ENCODE assay signal across 8 cellular contexts in genomic region chr1:22024485-22025367, GRCh38. TPM values are rescaled to one million over a fixed set of nuclear protein-coding genes. Genes with fewer than 3 reads are reported as not detected.
DNase-seq lines count a peak whose midpoint lies in the region; ATAC-seq and TF ChIP-seq lines count a peak whose summit lies in the region.

No MANE protein-coding gene starts in this region.

- no peaks in the 10 kb centered on the region for H3K36me3 ChIP-seq in lung (ENCODE audit: control insufficient read depth in 2 of 2, insufficient read depth in 2 of 2, low read length in 2 of 2)

- H3K4me3 ChIP-seq in lung = peak overlapping the region; percentile 56

- no peak for TF ChIP-seq CTCF in lung (IDR thresholded peaks at IDR 0.05; ENCODE audit: control extremely low read depth, extremely low read depth)

- peak overlapping the region; percentile 98 for H3K27ac ChIP-seq in lung (ENCODE audit: low read depth in 1 of 2, low read length in 1 of 2)

- no peaks in the 10 kb centered on the region for H3K9me3 ChIP-seq in lung (ENCODE audit: control insufficient read depth in 2 of 2, insufficient read depth in 1 of 2, low read length in 1 of 2)

- 1 to 2% methylated on average over 33 of the region's 33 CpGs for WGBS in lung, 2 donors

- H3K27me3 ChIP-seq in lung (ENCODE audit: control insufficient read depth, insufficient read depth) = no peaks in the 10 kb centered on the region

- peak; percentile 90 for DNase-seq in SIG-M5 treated with dmso at 0.1 percent for 504 hours (lab: John Stamatoyannopoulos, UW; ENCODE audit: unreplicated experiment)
- DNase-seq in SIG-M5 (lab: John Stamatoyannopoulos, UW) = no peak
- DNase-seq in NCI-H2227 treated with DMSO at 0.1 percent for 48 hours (lab: John Stamatoyannopoulos, UW) = peak; percentile 43
- DNase-seq in activated CD4-positive, alpha-beta T cell treated with anti-CD3 and anti-CD28 coated beads, Interleukin-2, amount 50 U/mL, for 1 hour = peak; percentile 71
- DNase-seq in dermis microvascular lymphatic vessel endothelial cell (ENCODE audit: low read depth in 2 of 2) = peak; percentile 48 to 87
- DNase-seq in lung (ENCODE audit: low spot score) = peak; percentile 49
- DNase-seq in stimulated activated CD4-positive, alpha-beta T cell treated with anti-CD3 and anti-CD28 coated beads, TNF-alpha, amount 100 ng/mL, for 48 hours (ENCODE audit: low read depth in 3 of 3) = peak in 2 of 3 donors; percentile 63 to 73

- H3K4me1 ChIP-seq in lung (ENCODE audit: control insufficient read depth in 2 of 2, insufficient read depth in 2 of 2, low read length in 2 of 2) = peaks cover 0 to 5% of the 10 kb centered on the region in 2 donors

- peak; percentile 39 for ATAC-seq in HG02943 (IDR thresholded peaks at IDR 0.05; ENCODE audit: low read depth, unreplicated experiment)
- peak; percentile 55 for ATAC-seq in lung (ENCODE audit: insufficient read depth, low FRiP score)

RNA-seq across cellular contexts. Expression of gene CELA3A, which starts 23.3 kb away (rescaled TPM):
- total RNA-seq in dermis microvascular lymphatic vessel endothelial cell = not detected in 2 replicates
- 10 to 100 TPM in 1 of 2 donors, not detected in 1; 11.7 TPM for total RNA-seq in lung
- polyA plus RNA-seq in lung = under 1 TPM; 0.26 to 0.92 TPM

RNA-seq across cellular contexts. Expression of gene CDC42, which starts 27.8 kb away (rescaled TPM):
- total RNA-seq in dermis microvascular lymphatic vessel endothelial cell (600 and 802 TPM in 2 replicates), lung (100 to 1,000 TPM; 225 to 231 TPM)
- polyA plus RNA-seq in lung = 100 to 1,000 TPM; 137 to 213 TPM

RNA-seq across cellular contexts. Expression of gene CELA3B, which starts 47.9 kb away (rescaled TPM):
- total RNA-seq in dermis microvascular lymphatic vessel endothelial cell (0.13 TPM in 1 of 2 replicates, not detected in the other), lung (1 to 10 TPM in 1 of 2 donors, not detected in 1; 6.7 TPM)
- polyA plus RNA-seq in lung = under 1 TPM; 0.18 to 0.37 TPM
